22 cellular contexts compared by ENCODE assay signal in genomic region chr17:66517336-66518009, GRCh38.
DNase-seq lines count a peak whose midpoint lies in the region; ATAC-seq and TF ChIP-seq lines count a peak whose summit lies in the region.
"Had no signal": no experiment of that assay in that cellular context is flagged by ENCODE, and none has a peak within 500 bp of the region (broad histone marks: within the 10 kb centered on the region; RNA-seq: fewer than 3 reads in every experiment).

No MANE protein-coding gene starts in this region.

- no peak overlapping the region for H4K91ac ChIP-seq in neuronal stem cell (ENCODE audit: low read depth, low read length, poor library complexity)

- no peak overlapping the region for H3K14ac ChIP-seq in neuronal stem cell (ENCODE audit: low read length)

- H3K4me1 Mint-ChIP-seq in activated CD4-positive, alpha-beta T cell treated with anti-CD3 and anti-CD28 coated beads, Interleukin-2, amount 10 ng/mL, durations not matched to agents 24 days and 14 days, result peaks cover 62% of the 10 kb centered on the region
- H3K4me1 Mint-ChIP-seq in activated CD4-positive, alpha-beta memory T cell treated with anti-CD3 and anti-CD28 coated beads, Interleukin-2, amount 10 ng/mL, durations not matched to agents 7 days and 5 days, result peaks cover 78% of the 10 kb centered on the region

- DNase-seq in activated CD4-positive, alpha-beta T cell treated with anti-CD3 and anti-CD28 coated beads, Interleukin-2, amount 10 ng/mL, durations not matched to agents 24 days and 14 days, result no peak
- DNase-seq in activated CD4-positive, alpha-beta T cell treated with anti-CD3 and anti-CD28 coated beads, Interleukin-2, amount 50 U/mL, for 1 hour, result no peak
- no peak for DNase-seq in activated CD4-positive, alpha-beta memory T cell treated with anti-CD3 and anti-CD28 coated beads, Interleukin-2, amount 10 ng/mL, durations not matched to agents 7 days and 5 days
- DNase-seq in left lobe of liver (ENCODE audit: low spot score) (no peak), neuronal stem cell (ENCODE audit: low spot score) (no peak)
- DNase-seq: activated CD4-positive, CD25-positive, alpha-beta regulatory T cell treated with anti-CD3 and anti-CD28 coated beads, Interleukin-2, amount 50 U/mL, for 72 hours; adrenal gland; dermis blood vessel endothelial cell; foreskin keratinocyte; hippocampal formation; lower lobe of right lung; NCI-H1048; NCI-H2029; NK-92 treated with Interleukin-12 subunit alpha and Interleukin-12 subunit beta, amount 100 ng/mL, for 24 hours; T1000; testis had no signal

- no peak overlapping the region for H2BK15ac ChIP-seq in neuronal stem cell (ENCODE audit: low read length)

- no peak overlapping the region for H2BK5ac ChIP-seq in neuronal stem cell (ENCODE audit: low read length)

- H2BK120ac ChIP-seq in neuronal stem cell (ENCODE audit: low read depth, low read length), result no peak overlapping the region

- H3K9me3 ChIP-seq in HEK293 (ENCODE audit: control insufficient read depth, insufficient read depth, low read depth, low read length), result no peaks in the 10 kb centered on the region
- H3K9me3 ChIP-seq in neuronal stem cell (replicated peaks in 1 of 2; ENCODE audit: control insufficient read depth in 2 of 2, insufficient read depth in 1 of 2, low read depth in 1 of 2, low read length in 2 of 2), result no peaks in the 10 kb centered on the region
- H3K9me3 ChIP-seq: adrenal gland, HAP-1, lower lobe of right lung, right atrium auricular region, testis had no signal

- no peak overlapping the region for H3K4me2 ChIP-seq in neuronal stem cell (ENCODE audit: insufficient read depth, low read length, poor library complexity, severe bottlenecking)

- H3K4me3 Mint-ChIP-seq in activated CD4-positive, alpha-beta T cell treated with anti-CD3 and anti-CD28 coated beads, Interleukin-2, amount 10 ng/mL, durations not matched to agents 24 days and 14 days, result peak overlapping the region; percentile 49
- no peak overlapping the region for H3K4me3 Mint-ChIP-seq in activated CD4-positive, alpha-beta memory T cell treated with anti-CD3 and anti-CD28 coated beads, Interleukin-2, amount 10 ng/mL, durations not matched to agents 7 days and 5 days

- peak overlapping the region; percentile 97 for H3K27ac Mint-ChIP-seq in activated CD4-positive, alpha-beta T cell treated with anti-CD3 and anti-CD28 coated beads, Interleukin-2, amount 10 ng/mL, durations not matched to agents 24 days and 14 days
- H3K27ac Mint-ChIP-seq in activated CD4-positive, alpha-beta memory T cell treated with anti-CD3 and anti-CD28 coated beads, Interleukin-2, amount 10 ng/mL, durations not matched to agents 7 days and 5 days, result peak overlapping the region; percentile 50

- intact Hi-C loops in activated CD4-positive, alpha-beta T cell treated with anti-CD3 and anti-CD28 coated beads, Interleukin-2, amount 10 ng/mL, durations not matched to agents 24 days and 14 days (cut with micrococcal nuclease), result loop anchor here (1.0 to 2.0 kb wide), 2 partner anchors 8 to 29 kb away; no protein-coding TSS in a partner anchor

- H2AK5ac ChIP-seq in neuronal stem cell (ENCODE audit: low read depth, low read length), result no peak overlapping the region

- no peak overlapping the region for H4K8ac ChIP-seq in neuronal stem cell (ENCODE audit: low read depth, low read length)

- H3K4ac ChIP-seq in neuronal stem cell (ENCODE audit: low read length), result no peak overlapping the region

- no peak for TF ChIP-seq CTCF in HEK293 (tag by site-specific recombination; IDR thresholded peaks at IDR 0.05)

- no peaks in the 10 kb centered on the region for H3K36me3 ChIP-seq in HEK293 (ENCODE audit: control insufficient read depth in 2 of 2, insufficient read depth in 1 of 2, low read length in 2 of 2)
- no peaks in the 10 kb centered on the region for H3K36me3 ChIP-seq in neuronal stem cell (replicated peaks in 1 of 2; ENCODE audit: control insufficient read depth in 2 of 2, insufficient read depth in 2 of 2, low read length in 2 of 2)
- H3K36me3 ChIP-seq: adrenal gland, HAP-1, lower lobe of right lung, right atrium auricular region had no signal

- no peak overlapping the region for H2AFZ ChIP-seq in neuronal stem cell (ENCODE audit: low read length)

- CTCF ChIA-PET in HEK293 (lab: Yijun Ruan, JAX), result interaction anchor here (0.7 kb wide), 1 partner anchor 113 kb away, joined by 3 read pairs; no protein-coding TSS in a partner anchor
- CTCF ChIA-PET in activated CD4-positive, alpha-beta memory T cell treated with anti-CD3 and anti-CD28 coated beads, Interleukin-2, amount 10 ng/mL, durations not matched to agents 7 days and 5 days (lab: Charles Lee), result no interaction called here

- no peak overlapping the region for H3K23ac ChIP-seq in neuronal stem cell (ENCODE audit: low read depth, low read length, poor library complexity)

- WGBS in neuronal stem cell (ENCODE audit: extremely low coverage in 2 of 2, insufficient read length in 2 of 2, insufficient replicate concordance in 1 of 2), 2 donors, result no CpG with 5 or more reads among the region's 9 CpGs

- H3K27ac ChIP-seq in HEK293 (ENCODE audit: extremely low read depth, low read depth, low read length), result no peak overlapping the region
- H3K27ac ChIP-seq in neuronal stem cell (replicated peaks; ENCODE audit: low read length), result no peak overlapping the region
- H3K27ac ChIP-seq: epithelial cell of prostate, foreskin keratinocyte, lower lobe of right lung, right atrium auricular region, testis had no signal

- POLR2A ChIA-PET in HEK293 (lab: Yijun Ruan, JAX), result no interaction called here
- POLR2A ChIA-PET in activated CD4-positive, alpha-beta memory T cell treated with anti-CD3 and anti-CD28 coated beads, Interleukin-2, amount 10 ng/mL, durations not matched to agents 7 days and 5 days (lab: Charles Lee), result interaction anchor here (1.9 kb wide), 1 partner anchor 29 kb away, joined by 5 read pairs; no protein-coding TSS in a partner anchor

- H3K18ac ChIP-seq in neuronal stem cell (ENCODE audit: low read length), result no peak overlapping the region

- H3K36me3 Mint-ChIP-seq in activated CD4-positive, alpha-beta T cell treated with anti-CD3 and anti-CD28 coated beads, Interleukin-2, amount 10 ng/mL, durations not matched to agents 24 days and 14 days (ENCODE audit: low read depth), result peaks cover 49% of the 10 kb centered on the region
- H3K36me3 Mint-ChIP-seq in activated CD4-positive, alpha-beta memory T cell treated with anti-CD3 and anti-CD28 coated beads, Interleukin-2, amount 10 ng/mL, durations not matched to agents 7 days and 5 days (ENCODE audit: low read depth), result peaks cover 51% of the 10 kb centered on the region

- H3K4me1 ChIP-seq in HEK293 (ENCODE audit: control insufficient read depth, insufficient read depth, low read length), result no peaks in the 10 kb centered on the region; the same call in 1 of the 2 replicates
- peaks cover 0 to 13% of the 10 kb centered on the region in 2 donors for H3K4me1 ChIP-seq in neuronal stem cell (ENCODE audit: control insufficient read depth in 2 of 2, insufficient read depth in 1 of 2, low read depth in 1 of 2, low read length in 2 of 2)
- H3K4me1 ChIP-seq: HAP-1, lower lobe of right lung, right atrium auricular region had no signal

- ATAC-seq in left lobe of liver, result peak; percentile 85
- ATAC-seq in esophagus mucosa, result no peak
- ATAC-seq in GM18517 (IDR thresholded peaks at IDR 0.05; ENCODE audit: unreplicated experiment), result no peak
- ATAC-seq: foreskin keratinocyte, lower lobe of right lung had no signal

- H3K4me3 ChIP-seq in HEK293 (ENCODE audit: low read depth, low read length), result no peak overlapping the region
- no peak overlapping the region for H3K4me3 ChIP-seq in neuronal stem cell (ENCODE audit: low read length in 2 of 2)
- H3K4me3 ChIP-seq: adrenal gland, HAP-1, lower lobe of right lung, right atrium auricular region, testis had no signal

- H3K9me3 Mint-ChIP-seq in activated CD4-positive, alpha-beta T cell treated with anti-CD3 and anti-CD28 coated beads, Interleukin-2, amount 10 ng/mL, durations not matched to agents 24 days and 14 days, result no peaks in the 10 kb centered on the region
- no peaks in the 10 kb centered on the region for H3K9me3 Mint-ChIP-seq in activated CD4-positive, alpha-beta memory T cell treated with anti-CD3 and anti-CD28 coated beads, Interleukin-2, amount 10 ng/mL, durations not matched to agents 7 days and 5 days

- H2BK12ac ChIP-seq in neuronal stem cell (ENCODE audit: low read length), result no peak overlapping the region

- no peaks in the 10 kb centered on the region for H3K27me3 Mint-ChIP-seq in activated CD4-positive, alpha-beta T cell treated with anti-CD3 and anti-CD28 coated beads, Interleukin-2, amount 10 ng/mL, durations not matched to agents 24 days and 14 days
- H3K27me3 Mint-ChIP-seq in activated CD4-positive, alpha-beta memory T cell treated with anti-CD3 and anti-CD28 coated beads, Interleukin-2, amount 10 ng/mL, durations not matched to agents 7 days and 5 days, result no peaks in the 10 kb centered on the region

- no peak overlapping the region for H3K9ac ChIP-seq in neuronal stem cell (ENCODE audit: low read depth, low read length, poor library complexity)

- no peaks in the 10 kb centered on the region for H3K79me1 ChIP-seq in neuronal stem cell (ENCODE audit: low read depth, low read length)

- H3K27me3 ChIP-seq in neuronal stem cell (ENCODE audit: control insufficient read depth in 3 of 3, insufficient read depth in 3 of 3, low read depth in 1 of 3, low read length in 3 of 3), result no peaks in the 10 kb centered on the region
- H3K27me3 ChIP-seq: adrenal gland, foreskin keratinocyte, right atrium auricular region, testis had no signal

TF ChIP-seq in HEK293, 187 proteins besides CTCF, POLR2A, EP300 and RAD21:
- TF ChIP-seq, protein P1, sequence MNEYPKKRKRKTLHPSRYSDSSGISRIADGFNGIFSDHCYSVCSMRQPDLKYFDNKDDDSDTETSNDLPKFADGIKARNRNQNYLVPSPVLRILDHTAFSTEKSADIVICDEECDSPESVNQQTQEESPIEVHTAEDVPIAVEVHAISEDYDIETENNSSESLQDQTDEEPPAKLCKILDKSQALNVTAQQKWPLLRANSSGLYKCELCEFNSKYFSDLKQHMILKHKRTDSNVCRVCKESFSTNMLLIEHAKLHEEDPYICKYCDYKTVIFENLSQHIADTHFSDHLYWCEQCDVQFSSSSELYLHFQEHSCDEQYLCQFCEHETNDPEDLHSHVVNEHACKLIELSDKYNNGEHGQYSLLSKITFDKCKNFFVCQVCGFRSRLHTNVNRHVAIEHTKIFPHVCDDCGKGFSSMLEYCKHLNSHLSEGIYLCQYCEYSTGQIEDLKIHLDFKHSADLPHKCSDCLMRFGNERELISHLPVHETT (tag by site-specific recombination; IDR thresholded peaks at IDR 0.05), result no peak
- TF ChIP-seq ZNF660 (tag by site-specific recombination; IDR thresholded peaks at IDR 0.05), result 0 out of 2 replicates have a peak, but pooled peaks have one; percentile 32
